12 cellular contexts compared by ENCODE assay signal in the genomic region with DNA sequence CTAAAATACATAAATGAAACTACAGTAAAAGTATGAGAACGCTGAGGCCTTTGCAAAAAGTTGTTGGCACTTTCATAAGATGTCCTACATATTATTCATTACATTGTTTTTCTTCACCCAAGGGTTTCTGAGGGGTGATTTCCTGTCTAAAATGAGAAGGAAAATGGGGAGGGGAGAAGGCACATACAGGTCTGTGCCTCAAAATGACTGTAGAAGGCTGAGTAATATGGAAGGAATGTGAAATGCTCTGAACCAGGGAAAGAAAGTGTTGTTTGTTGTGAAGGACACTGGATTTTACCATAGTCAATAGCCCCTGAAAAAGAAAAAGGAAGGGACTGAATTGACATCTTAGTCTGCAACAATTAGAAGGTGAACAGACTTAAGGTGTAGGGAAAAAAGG.
DNase-seq lines count a peak whose midpoint lies in the region; ATAC-seq and TF ChIP-seq lines count a peak whose summit lies in the region.
"Had no signal": no experiment of that assay in that cellular context is flagged by ENCODE, and none has a peak within 500 bp of the region (broad histone marks: within the 10 kb centered on the region; RNA-seq: fewer than 3 reads in every experiment).

No MANE protein-coding gene starts in this region.

- dilution Hi-C loops in mammary epithelial cell (cut with HindIII; ENCODE audit: low sequenced_read_pairs) = loop anchor here (5.0 kb wide), 1 partner anchor 40 kb away; no protein-coding TSS in a partner anchor

- H3K4me1 ChIP-seq in HUES64 (ENCODE audit: insufficient read depth, low read length) (peaks cover 3% of the 10 kb centered on the region; the same call in 1 of the 2 replicates), mammary epithelial cell (ENCODE audit: insufficient read depth, low read length) (peaks cover 53% of the 10 kb centered on the region), left lung (peaks cover 11 to 19% of the 10 kb centered on the region in 2 donors)

- POLR2A ChIA-PET in AG04450 (lab: Yijun Ruan, JAX) = no interaction called here

- in situ Hi-C loops in mammary epithelial cell (cut with MboI; ENCODE audit: low sequenced_read_pairs in 2 of 2) = no loop called here

- intact Hi-C loops in mammary epithelial cell (cut with micrococcal nuclease) = loop anchor here (10.0 kb wide), 1 partner anchor 387 kb away; no protein-coding TSS in a partner anchor
- intact Hi-C loops in left lung (cut with DNase I) = no loop called here

- DNase-seq in AG04450 (ENCODE audit: low read depth, low spot score) (no peak), mammary epithelial cell (peak; percentile 80), left lung (no peak), NCI-H748 treated with DMSO at 0.1 percent for 48 hours (lab: John Stamatoyannopoulos, UW) (no peak), medulla oblongata (ENCODE audit: extremely low spot score) (no peak), DMS 273 treated with DMSO at 0.1 percent for 48 hours (lab: John Stamatoyannopoulos, UW) (no peak)
- DNase-seq: H9; NCI-H2227 treated with DMSO at 0.1 percent for 48 hours; stimulated activated CD4-positive, alpha-beta T cell treated with anti-CD3 and anti-CD28 coated beads, Interleukin-4, amount 100 ng/mL, for 4 hours had no signal

- ATAC-seq in left lung = peak; percentile 86
- ATAC-seq in GM18502 (IDR thresholded peaks at IDR 0.05; ENCODE audit: poor library complexity, unreplicated experiment) = no peak

- H3K4me3 ChIP-seq in AG04450 (ENCODE audit: low read depth, low read length) = no peak overlapping the region
- H3K4me3 ChIP-seq in HUES64 (ENCODE audit: low read length) = no peak overlapping the region
- no peak overlapping the region for H3K4me3 ChIP-seq in mammary epithelial cell (replicated peaks in 1 of 3; ENCODE audit: insufficient read depth in 1 of 3, low read depth in 2 of 3, low read length in 3 of 3)
- H3K4me3 ChIP-seq in left lung = no peak overlapping the region

- peak overlapping the region; percentile 68 for H3K4me2 ChIP-seq in mammary epithelial cell (ENCODE audit: insufficient read depth, low read depth, low read length)

- H2AFZ ChIP-seq in mammary epithelial cell (ENCODE audit: low read depth, low read length) = peak overlapping the region; percentile 75

- H4K20me1 ChIP-seq in mammary epithelial cell (ENCODE audit: insufficient read depth, low read length) = no peaks in the 10 kb centered on the region

- H3K9me3 ChIP-seq in AG04450 (ENCODE audit: control insufficient read depth, insufficient read depth, low read length) (no peaks in the 10 kb centered on the region), HUES64 (ENCODE audit: insufficient read depth, low read depth, low read length) (no peaks in the 10 kb centered on the region), mammary epithelial cell (replicated peaks; ENCODE audit: insufficient read depth, low read length) (no peaks in the 10 kb centered on the region), left lung (no peaks in the 10 kb centered on the region)

- no peak overlapping the region for H3K9ac ChIP-seq in HUES64 (ENCODE audit: low read depth, low read length)
- no peak overlapping the region for H3K9ac ChIP-seq in mammary epithelial cell (ENCODE audit: insufficient read depth, low read length)

- H3K27ac ChIP-seq in AG04450 (ENCODE audit: low read depth, low read length) (peak overlapping the region; percentile 84), HUES64 (ENCODE audit: low read depth, low read length) (peak overlapping the region; percentile 45; the same call in 1 of the 2 replicates), mammary epithelial cell (ENCODE audit: insufficient read depth, low read depth, low read length) (peak overlapping the region; percentile 61), left lung (peak overlapping the region; percentile 9 to 54)
- H3K27ac ChIP-seq: C4-2B had no signal

- no peaks in the 10 kb centered on the region for H3K36me3 ChIP-seq in HUES64 (ENCODE audit: insufficient read depth, low read length)
- H3K36me3 ChIP-seq in mammary epithelial cell (ENCODE audit: insufficient read depth, low read length) = no peaks in the 10 kb centered on the region
- H3K36me3 ChIP-seq in left lung = no peaks in the 10 kb centered on the region

- TF ChIP-seq CTCF in AG04450 (IDR thresholded peaks at IDR 0.05; ENCODE audit: low read depth, low read length) = no peak
- no peak for TF ChIP-seq CTCF in mammary epithelial cell (conservative IDR thresholded peaks at IDR 0.05 in 1 of 2, IDR thresholded peaks at IDR 0.05 in 1 of 2; ENCODE audit: extremely low read depth in 1 of 2, insufficient read depth in 1 of 2, low read depth in 1 of 2, low read length in 2 of 2)
- TF ChIP-seq CTCF in left lung (IDR thresholded peaks at IDR 0.05) = no peak

- no TSS peak for BruUV-seq in mammary epithelial cell (replicated peaks; lab: Mats Ljungman, UMichigan)

- CTCF ChIA-PET in AG04450 (lab: Charles Lee) (no interaction called here), mammary epithelial cell (lab: Charles Lee; ENCODE audit: low non-redundant PET) (no interaction called here)

- H3K79me2 ChIP-seq in mammary epithelial cell (ENCODE audit: insufficient read depth, low read length) = no peaks in the 10 kb centered on the region

- WGBS in HUES64 = no CpG with 5 or more reads among the region's 1 CpG
- 32% methylated on average over 1 of the region's 1 CpG for WGBS in mammary epithelial cell (ENCODE audit: low coverage, missing lambda C conversion rate)

- H3K27me3 ChIP-seq in AG04450 (ENCODE audit: control insufficient read depth, insufficient read depth, low read length) (no peaks in the 10 kb centered on the region), HUES64 (ENCODE audit: insufficient read depth, low read length) (no peaks in the 10 kb centered on the region), mammary epithelial cell (ENCODE audit: insufficient read depth, low read length) (no peaks in the 10 kb centered on the region), left lung (no peaks in the 10 kb centered on the region)

Comparison
In these comparisons a context has a peak if more than half of its experiments do, and no peak if none do; other contexts are left out.
1. H3K27ac ChIP-seq: peak in every context shown above with its lines; median percentile 84 in AG04450; 61 in mammary epithelial cell; 45 in HUES64; 32 in left lung.